In the genomic region with DNA sequence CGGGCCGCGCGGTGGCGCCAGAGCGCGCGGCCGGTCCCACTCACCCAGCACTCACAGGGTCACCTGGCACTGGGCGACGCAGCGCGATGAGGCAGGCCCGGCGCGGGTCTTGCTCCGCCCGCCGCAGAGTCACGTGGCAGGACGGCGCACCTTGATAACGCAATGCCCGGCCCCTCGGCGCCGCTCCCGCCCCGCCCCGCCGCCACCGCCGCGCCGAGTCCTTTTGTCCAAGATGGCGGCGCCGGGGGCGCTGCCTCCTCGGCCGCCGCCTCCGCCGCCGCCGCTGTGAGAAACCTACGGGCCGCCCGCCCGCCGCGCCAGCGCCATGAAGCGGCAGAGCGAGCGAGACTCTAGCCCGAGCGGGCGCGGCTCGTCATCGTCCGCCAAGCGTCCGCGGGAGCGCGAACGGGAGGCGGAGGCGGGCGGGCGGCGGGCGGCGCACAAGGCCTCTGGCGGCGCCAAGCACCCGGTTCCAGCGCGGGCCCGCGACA, we compare ENCODE assay signal across 8 cellular contexts. TPM values are rescaled to one million over a fixed set of nuclear protein-coding genes. Genes with fewer than 3 reads are reported as not detected.
DNase-seq lines count a peak whose midpoint lies in the region; FAIRE-seq and TF ChIP-seq lines count a peak whose summit lies in the region.

TSS of gene RBM15B (plus strand) at position 211 of the 491 bp plus-strand sequence. CDS start at position 326, 115 bp downstream.

- TF ChIP-seq CTCF in Loucy (conservative IDR thresholded peaks at IDR 0.05; ENCODE audit: low read length) (peak; percentile 72; the same call in 1 of the 2 replicates), fibroblast of villous mesenchyme (IDR thresholded peaks at IDR 0.05; ENCODE audit: insufficient read depth, low read depth, low read length) (peak; percentile 75), neural crest cell (conservative IDR thresholded peaks at IDR 0.05) (peak; percentile 86)

- peaks cover 79% of the 10 kb centered on the region for H4K20me1 ChIP-seq in Loucy (ENCODE audit: insufficient read depth, low read length, poor library complexity, severe bottlenecking)

- no peaks in the 10 kb centered on the region for H3K9me2 ChIP-seq in Loucy (replicated peaks; ENCODE audit: low read depth, low read length)

- H3K4me3 ChIP-seq in Loucy (ENCODE audit: low read length, poor library complexity, severe bottlenecking) (peak within 1 kb of the TSS; percentile 82), fibroblast of villous mesenchyme (ENCODE audit: low read depth, low read length) (peak within 1 kb of the TSS; percentile 65)

- H3K79me2 ChIP-seq in Loucy (ENCODE audit: insufficient read depth, low read length): peaks cover 88% of the 10 kb centered on the region

- no peaks in the 10 kb centered on the region for H3K9me3 ChIP-seq in Loucy (ENCODE audit: insufficient read depth, low read depth, low read length)

- H2AFZ ChIP-seq in Loucy (ENCODE audit: low read length): peak within 1 kb of the TSS; percentile 44; the same call in 1 of the 2 replicates

- H3K4me1 ChIP-seq in Loucy (ENCODE audit: insufficient read depth, low read length, poor library complexity, severe bottlenecking): peaks cover 57% of the 10 kb centered on the region

- H3K36me3 Mint-ChIP-seq in neural crest cell (ENCODE audit: low read depth): peaks cover 45% of the 10 kb centered on the region

- H3K4me1 Mint-ChIP-seq in neural crest cell: peaks cover 62% of the 10 kb centered on the region

- H3K27me3 Mint-ChIP-seq in neural crest cell (ENCODE audit: low read depth): peaks cover 3% of the 10 kb centered on the region

- no peak for FAIRE-seq in H54 (lab: Jason Lieb, UNC)

- H3K27me3 ChIP-seq in Loucy (ENCODE audit: insufficient read depth, low read length, poor library complexity, severe bottlenecking): no peaks in the 10 kb centered on the region

- H3K4me2 ChIP-seq in Loucy (ENCODE audit: low read depth, low read length, poor library complexity, severe bottlenecking): peak within 1 kb of the TSS; percentile 88

- no peaks in the 10 kb centered on the region for H3K9me3 Mint-ChIP-seq in neural crest cell

- DNase-seq in ELR (ENCODE audit: low read depth): peak; percentile 94
- peak; percentile 98 for DNase-seq in H54 (ENCODE audit: insufficient read length, low spot score)
- peak; percentile 76 for DNase-seq in SHP77 treated with DMSO at 0.1 percent for 48 hours (lab: John Stamatoyannopoulos, UW)
- peak; percentile 98 for DNase-seq in activated gamma-delta T cell (lab: John Stamatoyannopoulos, UW)
- DNase-seq in fibroblast of villous mesenchyme (ENCODE audit: low read depth): peak; percentile 97
- peak; percentile 93 for DNase-seq in neural crest cell (ENCODE audit: low read depth, low spot score)
- DNase-seq in stromal cell of bone marrow (ENCODE audit: low read depth): peak; percentile 93

- peak within 1 kb of the TSS; percentile 83 for H3K9ac ChIP-seq in Loucy (ENCODE audit: low read depth, low read length, poor library complexity, severe bottlenecking)

- H3K36me3 ChIP-seq in Loucy (ENCODE audit: insufficient read depth, low read length): peaks cover 50% of the 10 kb centered on the region; the same call in 1 of the 2 replicates

- H3K4me3 Mint-ChIP-seq in neural crest cell: peak within 1 kb of the TSS; percentile 89

- peaks cover 4% of the 10 kb centered on the region; the same call in 1 of the 2 replicates for H3F3A ChIP-seq in Loucy (ENCODE audit: low read depth)

- TF ChIP-seq POLR2A in H54 (IDR thresholded peaks at IDR 0.05; ENCODE audit: low read depth, low read length): peak; percentile 68

- H3K27ac Mint-ChIP-seq in neural crest cell (ENCODE audit: unreplicated experiment): peak within 1 kb of the TSS; percentile 98

RNA-seq across cellular contexts. Expression of gene RBM15B, which starts in this region (rescaled TPM):
- total RNA-seq in fibroblast of villous mesenchyme: 31.1 and 38.0 TPM in 2 replicates
- total RNA-seq in neural crest cell: 78.8 and 79.4 TPM in 2 replicates

Comparison
In these comparisons a context has a peak if more than half of its experiments do, and no peak if none do; other contexts are left out.
1. Peak in every context shown above with its lines: DNase-seq and H3K4me3 ChIP-seq.